ENCODE assay signal across 8 cellular contexts in genomic region chr16:28950648-28951409, GRCh38. TPM values are rescaled to one million over a fixed set of nuclear protein-coding genes. Genes with fewer than 3 reads are reported as not detected.
DNase-seq lines count a peak whose midpoint lies in the region; ATAC-seq, FAIRE-seq and TF ChIP-seq lines count a peak whose summit lies in the region.

NFATC2IP (plus strand) TSS chr16:28950937; CDS start chr16:28951012, 75 bp downstream.

- H3K4me2 ChIP-seq in OCI-LY7 (ENCODE audit: low read length) (peak within 1 kb of the TSS; percentile 89), endothelial cell of umbilical vein (ENCODE audit: insufficient read depth, low read length) (peak within 1 kb of the TSS; percentile 96)

- H3K27ac ChIP-seq in OCI-LY7 (ENCODE audit: low read depth, low read length, poor library complexity, severe bottlenecking) (peak within 1 kb of the TSS; percentile 51), endothelial cell of umbilical vein (ENCODE audit: insufficient read depth, low read depth, low read length) (peak within 1 kb of the TSS; percentile 48)

- POLR2A ChIA-PET in OCI-LY7 (lab: Charles Lee) = interaction anchor here (0.6 to 1.3 kb wide), 3 partner anchors 22 to 104 kb away, joined by 3 read pairs; no protein-coding TSS in a partner anchor
- POLR2A ChIA-PET in endothelial cell of umbilical vein (lab: Charles Lee) = interaction anchor here (0.5 to 0.9 kb wide), 3 partner anchors 34 to 916 kb away, joined by 3 to 5 read pairs (median 4); partner anchors contain the start of gene LAT

- H3K4me3 ChIP-seq in OCI-LY7 (ENCODE audit: low read depth, low read length, poor library complexity, severe bottlenecking) (peak within 1 kb of the TSS; percentile 85), endothelial cell of umbilical vein (replicated peaks in 1 of 3; ENCODE audit: insufficient read depth in 1 of 3, low read depth in 1 of 3, low read length in 3 of 3) (peak within 1 kb of the TSS; percentile 79 to 90 (median 89))

- DNase-seq in D721Med (ENCODE audit: insufficient read length, low spot score) (peak; percentile 98), HuH-7.5 (ENCODE audit: low spot score) (peak; percentile 95), OCI-LY7 (ENCODE audit: low spot score) (peak; percentile 100), activated T-cell treated with anti-CD3 and anti-CD28 coated beads for 1 hour (ENCODE audit: low read depth) (peak; percentile 100), endothelial cell of umbilical vein (ENCODE audit: low read depth, low spot score) (peak; percentile 100), midbrain (lab: John Stamatoyannopoulos, UW) (peak; percentile 100)
- peak; percentile 99 for DNase-seq in stimulated activated CD8-positive, alpha-beta memory T cell treated with anti-CD3 and anti-CD28 coated beads, Interleukin-2, amount 100 ng/mL, for 1 hour (ENCODE audit: low read depth in 2 of 2)

- H4K20me1 ChIP-seq in OCI-LY7 (ENCODE audit: insufficient read depth, low read length) (peaks cover 8% of the 10 kb centered on the region), endothelial cell of umbilical vein (replicated peaks; ENCODE audit: control insufficient read depth, extremely low read depth, insufficient read depth, low read length) (no peaks in the 10 kb centered on the region)

- no peaks in the 10 kb centered on the region for H3K9me2 ChIP-seq in OCI-LY7 (ENCODE audit: insufficient read depth, low read length)

- TF ChIP-seq CTCF in D721Med (IDR thresholded peaks at IDR 0.05; ENCODE audit: insufficient read depth, missing control alignments) (no peak), OCI-LY7 (conservative IDR thresholded peaks at IDR 0.05; ENCODE audit: low read length) (no peak), endothelial cell of umbilical vein (IDR thresholded peaks at IDR 0.05; ENCODE audit: extremely low read depth in 1 of 2, insufficient read depth in 1 of 2, low read depth in 1 of 2, low read length in 2 of 2) (no peak)

- CTCF ChIA-PET in OCI-LY7 (lab: Charles Lee; ENCODE audit: unreplicated experiment) (interaction anchor here (0.6 to 1.4 kb wide), 2 partner anchors 23 to 1882 kb away, joined by 3 to 4 read pairs; no protein-coding TSS in a partner anchor), endothelial cell of umbilical vein (lab: Charles Lee) (interaction anchor here (0.6 to 1.0 kb wide), 3 partner anchors 9 to 23 kb away, joined by 3 to 5 read pairs (median 4); no protein-coding TSS in a partner anchor)

- no peaks in the 10 kb centered on the region for H3K9me3 ChIP-seq in OCI-LY7 (ENCODE audit: low read length)
- no peaks in the 10 kb centered on the region for H3K9me3 ChIP-seq in endothelial cell of umbilical vein (replicated peaks; ENCODE audit: control insufficient read depth, insufficient read depth, low read length)

- H2AFZ ChIP-seq in OCI-LY7 (ENCODE audit: low read length) = peak within 1 kb of the TSS; percentile 80
- peak within 1 kb of the TSS; percentile 89 for H2AFZ ChIP-seq in endothelial cell of umbilical vein (ENCODE audit: low read depth, low read length)

- no peak for TF ChIP-seq POLR2A in endothelial cell of umbilical vein (IDR thresholded peaks at IDR 0.05; ENCODE audit: low read depth, low read length)

- H3K27me3 ChIP-seq in endothelial cell of umbilical vein (ENCODE audit: control insufficient read depth in 2 of 2, insufficient read depth in 2 of 2, low read length in 2 of 2) = no peaks in the 10 kb centered on the region

- no peaks in the 10 kb centered on the region for H3K9me1 ChIP-seq in endothelial cell of umbilical vein (replicated peaks; ENCODE audit: control insufficient read depth, extremely low read depth, insufficient read depth, low read length)

- dilution Hi-C loops in endothelial cell of umbilical vein (cut with MboI; ENCODE audit: extremely low pct_ligation_motif_present, low sequenced_read_pairs) = no loop called here

- FAIRE-seq in D721Med (lab: Jason Lieb, UNC) (no peak), endothelial cell of umbilical vein (lab: Jason Lieb, UNC) (peak; percentile 100)

- ATAC-seq in GM21526 (IDR thresholded peaks at IDR 0.05; ENCODE audit: low FRiP score, unreplicated experiment) = peak; percentile 90

- BruUV-seq in OCI-LY7 (replicated peaks; lab: Mats Ljungman, UMichigan) (no TSS peak), endothelial cell of umbilical vein (replicated peaks; lab: Mats Ljungman, UMichigan) (no TSS peak)

- peaks cover 38% of the 10 kb centered on the region for H3K36me3 ChIP-seq in OCI-LY7 (ENCODE audit: insufficient read depth, low read length)
- peaks cover 7 to 17% of the 10 kb centered on the region in 2 experiments for H3K36me3 ChIP-seq in endothelial cell of umbilical vein (ENCODE audit: control insufficient read depth in 2 of 2, extremely low read depth in 1 of 2, insufficient read depth in 2 of 2, low read length in 2 of 2)

- peaks cover 15% of the 10 kb centered on the region for H3K4me1 ChIP-seq in OCI-LY7 (ENCODE audit: insufficient read depth, low read length, poor library complexity, severe bottlenecking)
- H3K4me1 ChIP-seq in endothelial cell of umbilical vein (ENCODE audit: control insufficient read depth, extremely low read depth, insufficient read depth, low read length) = peaks cover 11% of the 10 kb centered on the region

- intact Hi-C loops in OCI-LY7 (cut with micrococcal nuclease; ENCODE audit: unreplicated experiment) (no loop called here), endothelial cell of umbilical vein (cut with micrococcal nuclease) (loop anchor here (1.0 to 2.0 kb wide), 3 partner anchors 14 to 105 kb away; partner anchors contain the start of genes SPNS1 and TUFM)

- peak within 1 kb of the TSS; percentile 63 for H3K9ac ChIP-seq in endothelial cell of umbilical vein (replicated peaks; ENCODE audit: extremely low read depth, insufficient read depth, low read length)

- H3K79me2 ChIP-seq in OCI-LY7 (ENCODE audit: insufficient read depth, low read depth, low read length) = peaks cover 26% of the 10 kb centered on the region
- H3K79me2 ChIP-seq in endothelial cell of umbilical vein (ENCODE audit: control insufficient read depth, insufficient read depth, low read length) = peaks cover 20% of the 10 kb centered on the region

TF ChIP-seq in endothelial cell of umbilical vein, 7 proteins besides CTCF, POLR2A, EP300 and RAD21:
- TF ChIP-seq EZH2 (IDR thresholded peaks at IDR 0.05; ENCODE audit: borderline replicate concordance, low read depth, low read length, severe bottlenecking) (no peak), JUN (IDR thresholded peaks at IDR 0.05; ENCODE audit: borderline replicate concordance, insufficient read depth, insufficient read length, low read depth) (no peak), GATA2 (IDR thresholded peaks at IDR 0.05; ENCODE audit: insufficient read depth, insufficient read length, low read depth, low read length) (no peak), POLR2AphosphoS5 (IDR thresholded peaks at IDR 0.05; ENCODE audit: insufficient read depth, low read depth, low read length) (peak; percentile 56), FOS (IDR thresholded peaks at IDR 0.05; ENCODE audit: borderline replicate concordance, insufficient read depth, low read length) (no peak)

RNA-seq across cellular contexts. Expression of gene NFATC2IP, which starts in this region (rescaled TPM):
- total RNA-seq in OCI-LY7 (2014; rRNA removed; shearing (Covaris generic)) = 68.8 and 73.0 TPM in 2 replicates
- 104 and 114 TPM in 2 replicates for total RNA-seq in OCI-LY7 (2022)
- 64.8 and 69.6 TPM in 2 replicates for total RNA-seq in endothelial cell of umbilical vein
- polyA plus RNA-seq in endothelial cell of umbilical vein = 60.8 and 64.1 TPM in 2 replicates
- polyA plus RNA-seq in endothelial cell of umbilical vein (2011; cell fraction: cytosol; rRNA removed) = 25.0 and 33.6 TPM in 2 replicates
- 251 and 257 TPM in 2 replicates for polyA plus RNA-seq in endothelial cell of umbilical vein (2011; cell fraction: nucleus; rRNA removed)
- polyA plus RNA-seq in endothelial cell of umbilical vein (2012) = 32.1 and 39.0 TPM in 2 replicates
- 77.2 and 88.0 TPM in 2 replicates for polyA minus RNA-seq in endothelial cell of umbilical vein
- 15.9 TPM for polyA minus RNA-seq in endothelial cell of umbilical vein (2011; cell fraction: cytosol; rRNA and poly(A)+ RNA removed)
- polyA minus RNA-seq in endothelial cell of umbilical vein (2011; cell fraction: nucleus; rRNA and poly(A)+ RNA removed) = 67.1 and 91.5 TPM in 2 replicates

Comparison
In these comparisons a context has a peak if more than half of its experiments do, and no peak if none do; other contexts are left out.
1. Peak in every context shown above with its lines: DNase-seq, ATAC-seq, H3K4me3 ChIP-seq and H3K27ac ChIP-seq.